In the genomic region with DNA sequence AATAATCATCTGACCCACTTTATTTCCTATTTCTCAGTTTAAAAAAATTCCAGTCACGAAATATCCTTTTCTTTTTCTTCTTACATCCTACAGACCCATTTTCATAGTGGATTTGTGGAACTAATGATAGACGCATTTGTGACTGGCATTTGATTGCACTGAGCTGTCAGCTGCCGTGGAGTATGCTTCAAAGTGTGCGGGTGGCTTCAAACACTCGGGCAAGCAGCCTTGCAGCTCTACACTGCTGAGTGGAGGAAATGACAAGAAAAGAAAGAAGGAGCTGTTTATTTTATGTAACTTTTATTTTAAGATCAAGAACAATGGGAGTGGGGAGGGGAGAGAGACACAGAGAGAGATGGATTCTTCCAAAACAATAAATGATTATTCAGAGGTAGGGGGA, we compare ENCODE assay signal across 25 cellular contexts.
DNase-seq lines count a peak whose midpoint lies in the region; ATAC-seq, FAIRE-seq and TF ChIP-seq lines count a peak whose summit lies in the region.
"Had no signal": no experiment of that assay in that cellular context is flagged by ENCODE, and none has a peak within 500 bp of the region (broad histone marks: within the 10 kb centered on the region; RNA-seq: fewer than 3 reads in every experiment).

No MANE protein-coding gene starts in this region.

- H3K4me2 ChIP-seq in astrocyte (ENCODE audit: low read length) (no peak overlapping the region), endothelial cell of umbilical vein (ENCODE audit: insufficient read depth, low read length) (no peak overlapping the region), neural cell (ENCODE audit: low read length) (no peak overlapping the region)
- H3K4me2 ChIP-seq: A549; BLaER1 treated with 17β-estradiol and CSF1 and Interleukin-3, amounts not matched to agents 10 nM and 100 nM had no signal

- no peak overlapping the region for H3K4me3 Mint-ChIP-seq in astrocyte (ENCODE audit: unreplicated experiment)
- H3K4me3 Mint-ChIP-seq: CD14-positive monocyte; CD4-positive, alpha-beta memory T cell had no signal

- DNase-seq in astrocyte (ENCODE audit: low read depth) (no peak), endothelial cell of umbilical vein (ENCODE audit: low read depth, low spot score) (peak; percentile 32), GM20000 (ENCODE audit: low spot score) (no peak), NCI-H82 treated with DMSO at 0.1 percent for 48 hours (lab: John Stamatoyannopoulos, UW; ENCODE audit: unreplicated experiment) (no peak)
- DNase-seq: 8988T; ACHN; AML-193; BE2C; Calu3; CD4-positive, alpha-beta memory T cell; COR-L47; DMS153; DND-41; GOT3 had no signal

- peak; percentile 86 for TF ChIP-seq EP300 in neural cell (conservative IDR thresholded peaks at IDR 0.05; ENCODE audit: poor library complexity, severe bottlenecking)

- no peak for TF ChIP-seq CTCF in astrocyte (IDR thresholded peaks at IDR 0.05; ENCODE audit: insufficient read depth, low read depth, low read length)
- TF ChIP-seq CTCF in endothelial cell of umbilical vein (IDR thresholded peaks at IDR 0.05; ENCODE audit: extremely low read depth in 1 of 2, insufficient read depth in 1 of 2, low read depth in 1 of 2, low read length in 2 of 2), result no peak
- no peak for TF ChIP-seq CTCF in neural cell (IDR thresholded peaks at IDR 0.05; ENCODE audit: poor library complexity, severe bottlenecking)
- TF ChIP-seq CTCF in GM20000 (IDR thresholded peaks at IDR 0.05; ENCODE audit: extremely low read depth, missing control alignments), result no peak

- dilution Hi-C loops in endothelial cell of umbilical vein (cut with MboI; ENCODE audit: extremely low pct_ligation_motif_present, low sequenced_read_pairs), result no loop called here

- H3K4me1 ChIP-seq in astrocyte (ENCODE audit: insufficient read depth, low read length), result peaks cover 4% of the 10 kb centered on the region
- H3K4me1 ChIP-seq in endothelial cell of umbilical vein (ENCODE audit: control insufficient read depth, extremely low read depth, insufficient read depth, low read length), result no peaks in the 10 kb centered on the region
- H3K4me1 ChIP-seq: A549, BE2C, HAP-1 had no signal

- no TSS peak for BruUV-seq in endothelial cell of umbilical vein (replicated peaks; lab: Mats Ljungman, UMichigan)

- no peaks in the 10 kb centered on the region for H3K36me3 Mint-ChIP-seq in astrocyte (ENCODE audit: low read depth, unreplicated experiment)
- H3K36me3 Mint-ChIP-seq: CD14-positive monocyte had no signal

- no peaks in the 10 kb centered on the region for H3K9me2 ChIP-seq in neural cell (ENCODE audit: insufficient read depth, low read length)

- H3K27me3 ChIP-seq in astrocyte (ENCODE audit: insufficient read depth, low read length) (no peaks in the 10 kb centered on the region), endothelial cell of umbilical vein (ENCODE audit: control insufficient read depth in 2 of 2, insufficient read depth in 2 of 2, low read length in 2 of 2) (no peaks in the 10 kb centered on the region), neural cell (ENCODE audit: insufficient read depth, low read depth, low read length) (no peaks in the 10 kb centered on the region)
- H3K27me3 ChIP-seq: BLaER1 treated with 17β-estradiol and CSF1 and Interleukin-3, amounts not matched to agents 10 nM and 100 nM had no signal

- no peaks in the 10 kb centered on the region for H3F3A ChIP-seq in neural cell (ENCODE audit: insufficient read depth, low read length, poor library complexity, severe bottlenecking)

- H2AFZ ChIP-seq in astrocyte (ENCODE audit: low read depth, low read length), result no peak overlapping the region
- no peak overlapping the region for H2AFZ ChIP-seq in endothelial cell of umbilical vein (ENCODE audit: low read depth, low read length)
- H2AFZ ChIP-seq in neural cell (ENCODE audit: low read depth, low read length), result no peak overlapping the region

- no peaks in the 10 kb centered on the region for H3K27me3 Mint-ChIP-seq in astrocyte (ENCODE audit: low read depth, unreplicated experiment)

- TF ChIP-seq POLR2A in endothelial cell of umbilical vein (IDR thresholded peaks at IDR 0.05; ENCODE audit: low read depth, low read length), result no peak

- H3K9me1 ChIP-seq in endothelial cell of umbilical vein (replicated peaks; ENCODE audit: control insufficient read depth, extremely low read depth, insufficient read depth, low read length), result no peaks in the 10 kb centered on the region

- FAIRE-seq in astrocyte (lab: Jason Lieb, UNC) (no peak), endothelial cell of umbilical vein (lab: Jason Lieb, UNC) (no peak)
- FAIRE-seq: A549, G401.6, GM12892, GM19239, H54 had no signal

- H3K4me1 Mint-ChIP-seq in astrocyte (ENCODE audit: low read depth, unreplicated experiment), result peaks cover 35% of the 10 kb centered on the region
- H3K4me1 Mint-ChIP-seq: CD14-positive monocyte; CD4-positive, alpha-beta memory T cell had no signal

- intact Hi-C loops in endothelial cell of umbilical vein (cut with micrococcal nuclease), result no loop called here

- CTCF ChIA-PET in endothelial cell of umbilical vein (lab: Charles Lee), result interaction anchor here (1.2 kb wide), 1 partner anchor 38 kb away, joined by 5 read pairs; no protein-coding TSS in a partner anchor

- no peaks in the 10 kb centered on the region for H4K20me1 ChIP-seq in astrocyte (ENCODE audit: insufficient read depth, low read length)
- H4K20me1 ChIP-seq in endothelial cell of umbilical vein (replicated peaks; ENCODE audit: control insufficient read depth, extremely low read depth, insufficient read depth, low read length), result no peaks in the 10 kb centered on the region
- no peaks in the 10 kb centered on the region for H4K20me1 ChIP-seq in neural cell (ENCODE audit: insufficient read depth)
- H4K20me1 ChIP-seq: BLaER1 treated with 17β-estradiol and CSF1 and Interleukin-3, amounts not matched to agents 10 nM and 100 nM had no signal

- no peaks in the 10 kb centered on the region for H3K36me3 ChIP-seq in astrocyte (ENCODE audit: insufficient read depth, low read length)
- no peaks in the 10 kb centered on the region for H3K36me3 ChIP-seq in endothelial cell of umbilical vein (ENCODE audit: control insufficient read depth in 2 of 2, extremely low read depth in 1 of 2, insufficient read depth in 2 of 2, low read length in 2 of 2)
- H3K36me3 ChIP-seq in neural cell (ENCODE audit: insufficient read depth, low read length), result no peaks in the 10 kb centered on the region
- H3K36me3 ChIP-seq: BE2C; BLaER1 treated with 17β-estradiol and CSF1 and Interleukin-3, amounts not matched to agents 10 nM and 100 nM; HAP-1 had no signal

- H3K79me2 ChIP-seq in astrocyte (ENCODE audit: insufficient read depth, low read length) (no peaks in the 10 kb centered on the region), endothelial cell of umbilical vein (ENCODE audit: control insufficient read depth, insufficient read depth, low read length) (no peaks in the 10 kb centered on the region), neural cell (replicated peaks; ENCODE audit: insufficient read depth, low read length) (no peaks in the 10 kb centered on the region)

- H3K27ac Mint-ChIP-seq in astrocyte (ENCODE audit: unreplicated experiment), result peak overlapping the region; percentile 50
- H3K27ac Mint-ChIP-seq: CD4-positive, alpha-beta memory T cell had no signal

- H3K9ac ChIP-seq in astrocyte (ENCODE audit: low read length) (no peak overlapping the region), endothelial cell of umbilical vein (replicated peaks; ENCODE audit: extremely low read depth, insufficient read depth, low read length) (no peak overlapping the region), neural cell (ENCODE audit: low read length) (no peak overlapping the region)
- H3K9ac ChIP-seq: BLaER1 treated with 17β-estradiol and CSF1 and Interleukin-3, amounts not matched to agents 10 nM and 100 nM had no signal

- H3K9me3 Mint-ChIP-seq in astrocyte (ENCODE audit: unreplicated experiment), result peaks cover 8% of the 10 kb centered on the region

- H3K9me3 ChIP-seq in astrocyte (ENCODE audit: insufficient read depth, low read depth, low read length) (peaks cover 3% of the 10 kb centered on the region), endothelial cell of umbilical vein (replicated peaks; ENCODE audit: control insufficient read depth, insufficient read depth, low read length) (peaks cover 3% of the 10 kb centered on the region), neural cell (ENCODE audit: low read length) (no peaks in the 10 kb centered on the region)
- H3K9me3 ChIP-seq: BE2C, HAP-1 had no signal

- POLR2A ChIA-PET in endothelial cell of umbilical vein (lab: Charles Lee), result no interaction called here

- H3K4me3 ChIP-seq in astrocyte (ENCODE audit: insufficient read depth, low read depth, low read length) (no peak overlapping the region), endothelial cell of umbilical vein (replicated peaks in 1 of 3; ENCODE audit: insufficient read depth in 1 of 3, low read depth in 1 of 3, low read length in 3 of 3) (no peak overlapping the region), neural cell (ENCODE audit: low read length) (no peak overlapping the region)
- H3K4me3 ChIP-seq: A549; BLaER1 treated with 17β-estradiol and CSF1 and Interleukin-3, amounts not matched to agents 10 nM and 100 nM; HAP-1 had no signal

- no peak overlapping the region for H3K27ac ChIP-seq in astrocyte (ENCODE audit: low read depth, low read length)
- no peak overlapping the region for H3K27ac ChIP-seq in endothelial cell of umbilical vein (ENCODE audit: insufficient read depth, low read depth, low read length)
- peak overlapping the region; percentile 34 for H3K27ac ChIP-seq in neural cell (ENCODE audit: low read length)
- H3K27ac ChIP-seq: A549; BLaER1 treated with 17β-estradiol and CSF1 and Interleukin-3, amounts not matched to agents 10 nM and 100 nM had no signal

- ATAC-seq in GM18868 (IDR thresholded peaks at IDR 0.05; ENCODE audit: unreplicated experiment) (no peak), GM19467 (IDR thresholded peaks at IDR 0.05; ENCODE audit: unreplicated experiment) (no peak)
- ATAC-seq: A549 had no signal

- no peak for TF ChIP-seq RAD21 in neural cell (conservative IDR thresholded peaks at IDR 0.05)

TF ChIP-seq in endothelial cell of umbilical vein, 7 proteins besides CTCF, POLR2A, EP300 and RAD21 (continues in another document):
- TF ChIP-seq EZH2 (IDR thresholded peaks at IDR 0.05; ENCODE audit: borderline replicate concordance, low read depth, low read length, severe bottlenecking) (no peak), FOS (IDR thresholded peaks at IDR 0.05; ENCODE audit: borderline replicate concordance, insufficient read depth, low read length) (no peak), MYC (IDR thresholded peaks at IDR 0.05; ENCODE audit: low read depth, low read length) (no peak), POLR2AphosphoS5 (IDR thresholded peaks at IDR 0.05; ENCODE audit: insufficient read depth, low read depth, low read length) (no peak)

TF ChIP-seq in neural cell, 6 proteins besides CTCF, POLR2A, EP300 and RAD21:
- TF ChIP-seq POLR2AphosphoS5 (IDR thresholded peaks at IDR 0.05) (peak; percentile 66), EZH2 (IDR thresholded peaks at IDR 0.05; ENCODE audit: borderline replicate concordance, insufficient read depth, low read length, poor library complexity, severe bottlenecking) (no peak), SMC3 (conservative IDR thresholded peaks at IDR 0.05; ENCODE audit: poor library complexity) (no peak)
